Comparison of ENCODE assay signal across 21 cellular contexts in genomic region chr13:96779691-96780090, GRCh38.
DNase-seq lines count a peak whose midpoint lies in the region; ATAC-seq and TF ChIP-seq lines count a peak whose summit lies in the region.
"Had no signal": no experiment of that assay in that cellular context is flagged by ENCODE, and none has a peak within 500 bp of the region (broad histone marks: within the 10 kb centered on the region; RNA-seq: fewer than 3 reads in every experiment).

No MANE protein-coding gene starts in this region.

- no peak overlapping the region for H3K4ac ChIP-seq in mesenchymal stem cell (ENCODE audit: low read depth in 1 of 2, low read length in 2 of 2)

- H2BK12ac ChIP-seq in mesenchymal stem cell (ENCODE audit: low read length in 2 of 2) = no peak overlapping the region

- no peak overlapping the region for H3K18ac ChIP-seq in mesenchymal stem cell (ENCODE audit: low read depth in 1 of 2, low read length in 2 of 2)

- no peak overlapping the region for H2AFZ ChIP-seq in mesenchymal stem cell (ENCODE audit: low read depth, low read length)

- no peak overlapping the region for H3K9ac ChIP-seq in mesenchymal stem cell (ENCODE audit: low read length)
- H3K9ac ChIP-seq: BLaER1 had no signal

- H3K27ac ChIP-seq in angular gyrus (ENCODE audit: low read depth, low read length) (peak overlapping the region; percentile 35), thoracic aorta (peak overlapping the region; percentile 13 to 61), mesenchymal stem cell (ENCODE audit: low read length, poor library complexity, severe bottlenecking) (no peak overlapping the region)
- H3K27ac ChIP-seq: BLaER1, Peyer's patch, SK-N-MC had no signal

- H3K23ac ChIP-seq in mesenchymal stem cell (ENCODE audit: low read length in 2 of 2) = no peak overlapping the region

- H2BK120ac ChIP-seq in mesenchymal stem cell (ENCODE audit: low read depth, low read length) = no peak overlapping the region

- TF ChIP-seq CTCF in foreskin fibroblast (IDR thresholded peaks at IDR 0.05; ENCODE audit: low read depth, low read length) = no peak
- no peak for TF ChIP-seq CTCF in thoracic aorta (IDR thresholded peaks at IDR 0.05)

- H2BK5ac ChIP-seq in mesenchymal stem cell (ENCODE audit: low read depth, low read length, poor library complexity, severe bottlenecking) = no peak overlapping the region

- no peak overlapping the region for H3K4me2 ChIP-seq in mesenchymal stem cell (ENCODE audit: low read length, poor library complexity, severe bottlenecking)
- H3K4me2 ChIP-seq: BLaER1 had no signal

- H4K91ac ChIP-seq in mesenchymal stem cell (ENCODE audit: low read length) = no peak overlapping the region

- H3K36me3 ChIP-seq in thoracic aorta = no peaks in the 10 kb centered on the region
- H3K36me3 ChIP-seq in mesenchymal stem cell (ENCODE audit: control insufficient read depth in 1 of 2, insufficient read depth in 2 of 2, low read depth in 1 of 2, low read length in 2 of 2) = no peaks in the 10 kb centered on the region
- H3K36me3 ChIP-seq: BLaER1, Peyer's patch had no signal

- H3K4me3 ChIP-seq in foreskin fibroblast (ENCODE audit: low read depth in 1 of 2, low read length in 2 of 2) (no peak overlapping the region), thoracic aorta (no peak overlapping the region), mesenchymal stem cell (ENCODE audit: insufficient read depth in 1 of 2, low read depth in 1 of 2, low read length in 2 of 2) (no peak overlapping the region)
- H3K4me3 ChIP-seq: BLaER1, K562, Peyer's patch, SK-N-MC had no signal

- no peaks in the 10 kb centered on the region for H3K79me1 ChIP-seq in mesenchymal stem cell (replicated peaks; ENCODE audit: low read length, poor library complexity, severe bottlenecking)

- H2BK15ac ChIP-seq in mesenchymal stem cell (ENCODE audit: low read depth, poor library complexity, severe bottlenecking) = no peak overlapping the region

- DNase-seq in LHCN-M2 (ENCODE audit: low read depth) = peak; percentile 41
- DNase-seq in foreskin fibroblast = peak; percentile 47 to 59
- no peak for DNase-seq in thoracic aorta (ENCODE audit: low spot score)
- no peak for DNase-seq in ureter (ENCODE audit: low spot score)
- DNase-seq in mesenchymal stem cell = no peak
- DNase-seq in NCI-H446 (lab: John Stamatoyannopoulos, UW) = no peak
- DNase-seq: CD4-positive, CD25-positive, alpha-beta regulatory T cell; Kasumi-1; NCI-H1092; NCI-H1417 treated with DMSO at 0.1 percent for 48 hours; NCI-H1694 treated with DMSO at 0.1 percent for 48 hours; NCI-H2081; NCI-H2227 treated with DMSO at 0.1 percent for 48 hours; NCI-H510A; NCI-H69; Peyer's patch; SHP77 treated with DMSO at 0.1 percent for 48 hours had no signal

- no peak overlapping the region for H4K8ac ChIP-seq in mesenchymal stem cell (ENCODE audit: low read length)

- H3K9me3 ChIP-seq in thoracic aorta = no peaks in the 10 kb centered on the region
- H3K9me3 ChIP-seq in mesenchymal stem cell (ENCODE audit: control insufficient read depth, low read length) = no peaks in the 10 kb centered on the region
- H3K9me3 ChIP-seq: Peyer's patch had no signal

- H3K4me1 ChIP-seq in thoracic aorta (ENCODE audit: control insufficient read depth in 1 of 2, low read depth in 2 of 2) (peaks cover 18 to 44% of the 10 kb centered on the region in 2 donors), mesenchymal stem cell (ENCODE audit: control insufficient read depth, insufficient read depth, low read depth, low read length) (no peaks in the 10 kb centered on the region)
- H3K4me1 ChIP-seq: BLaER1, Peyer's patch had no signal

- no peaks in the 10 kb centered on the region for H3K27me3 ChIP-seq in thoracic aorta (replicated peaks; ENCODE audit: insufficient read depth)
- no peaks in the 10 kb centered on the region for H3K27me3 ChIP-seq in mesenchymal stem cell (ENCODE audit: control insufficient read depth in 1 of 2, insufficient read depth in 1 of 2, low read length in 2 of 2)
- H3K27me3 ChIP-seq: BLaER1, Peyer's patch had no signal

- H2AK5ac ChIP-seq in mesenchymal stem cell (ENCODE audit: low read length, severe bottlenecking) = no peak overlapping the region

- ATAC-seq in thoracic aorta (ENCODE audit: insufficient number of reproducible peaks, low FRiP score, low read depth) = no peak
- ATAC-seq: K562 had no signal

- H3K14ac ChIP-seq in mesenchymal stem cell (ENCODE audit: low read length in 2 of 2) = no peak overlapping the region

Comparison
In these comparisons a context has a peak if more than half of its experiments do, and no peak if none do; other contexts are left out.
1. DNase-seq: peak in LHCN-M2 (single experiment) and foreskin fibroblast (2 of 2); none in thoracic aorta (single experiment), ureter (single experiment), mesenchymal stem cell (single experiment) and NCI-H446 (0 of 2).